In genomic region chr9:36896296-36896695, GRCh38 we compare ENCODE assay signal across 23 cellular contexts.
"Had no signal": no experiment of that assay in that cellular context is flagged by ENCODE, and none has a peak within 500 bp of the region (broad histone marks: within the 10 kb centered on the region; RNA-seq: fewer than 3 reads in every experiment).

No MANE protein-coding gene starts in this region.

- H3K4me1 Mint-ChIP-seq: activated CD4-positive, alpha-beta T cell treated with anti-CD3 and anti-CD28 coated beads, Interleukin-2, amount 10 ng/mL, durations not matched to agents 24 days and 14 days had no signal

- DNase-seq: activated CD4-positive, alpha-beta T cell treated with anti-CD3 and anti-CD28 coated beads, Interleukin-2, amount 10 ng/mL, durations not matched to agents 24 days and 14 days; activated CD8-positive, alpha-beta T cell treated with anti-CD3 and anti-CD28 coated beads for 36 hours; activated T-cell treated with anti-CD3 and anti-CD28 coated beads, Interleukin-2, amount 50 U/mL, for 1 hour; adrenal gland; central memory CD4-positive, alpha-beta T cell; esophagus squamous epithelium; gastrocnemius medialis; hippocampal formation; kidney glomerular epithelial cell; left ventricle myocardium inferior; nephron progenitor cell; pancreas; psoas muscle; stimulated activated CD4-positive, alpha-beta T cell treated with anti-CD3 and anti-CD28 coated beads, Interleukin-4, amount 100 ng/mL, for 4 hours; substantia nigra; thyroid gland; upper lobe of right lung had no signal

- H3K27ac ChIP-seq: adrenal gland, esophagus squamous epithelium, gastrocnemius medialis, left ventricle myocardium inferior, pancreas, psoas muscle, right atrium auricular region, thyroid gland, upper lobe of right lung had no signal

- H3K9me3 Mint-ChIP-seq: activated CD4-positive, alpha-beta T cell treated with anti-CD3 and anti-CD28 coated beads, Interleukin-2, amount 10 ng/mL, durations not matched to agents 24 days and 14 days; activated CD8-positive, alpha-beta T cell treated with anti-CD3 and anti-CD28 coated beads for 36 hours; activated naive CD4-positive, alpha-beta T cell treated with anti-CD3 and anti-CD28 coated beads, Interleukin-2, amount 50 U/mL, for 72 hours; activated T-helper 17 cell treated with anti-CD3 and anti-CD28 coated beads, Interleukin-2, amount 50 U/mL, for 72 hours; mesothelial cell of epicardium; nephron progenitor cell; stimulated activated naive CD8-positive, alpha-beta T cell treated with anti-CD3 and anti-CD28 coated beads, Interleukin-15, Interleukin-2, amounts not matched to agents 100 ng/mL and 50 ng/mL, for 24 hours had no signal

- H3K27me3 ChIP-seq: adrenal gland, gastrocnemius medialis, pancreas, right atrium auricular region, thyroid gland, upper lobe of right lung had no signal

- H3K4me3 Mint-ChIP-seq: activated CD4-positive, alpha-beta T cell treated with anti-CD3 and anti-CD28 coated beads, Interleukin-2, amount 10 ng/mL, durations not matched to agents 24 days and 14 days; activated CD8-positive, alpha-beta T cell treated with anti-CD3 and anti-CD28 coated beads for 36 hours; activated T-helper 17 cell treated with anti-CD3 and anti-CD28 coated beads, Interleukin-2, amount 50 U/mL, for 72 hours; mesothelial cell of epicardium; nephron progenitor cell; stimulated activated naive CD8-positive, alpha-beta T cell treated with anti-CD3 and anti-CD28 coated beads, Interleukin-15, Interleukin-2, amounts not matched to agents 100 ng/mL and 50 ng/mL, for 24 hours had no signal

- H3K4me1 ChIP-seq: adrenal gland, esophagus squamous epithelium, left ventricle myocardium inferior, pancreas, right atrium auricular region, thyroid gland, upper lobe of right lung had no signal

- H3K9me3 ChIP-seq: adrenal gland, esophagus squamous epithelium, gastrocnemius medialis, left ventricle myocardium inferior, pancreas, psoas muscle, right atrium auricular region, thyroid gland, upper lobe of right lung had no signal

- ATAC-seq: activated CD4-positive, CD25-positive, alpha-beta regulatory T cell treated with anti-CD3 and anti-CD28 coated beads, Interleukin-2, amount 50 U/mL, for 24 hours; activated CD8-positive, alpha-beta T cell treated with anti-CD3 and anti-CD28 coated beads for 36 hours; activated naive CD4-positive, alpha-beta T cell treated with anti-CD3 and anti-CD28 coated beads, Interleukin-2, amount 50 U/mL, for 72 hours; activated T-helper 17 cell treated with anti-CD3 and anti-CD28 coated beads, Interleukin-2, amount 50 U/mL, for 72 hours; gastrocnemius medialis; pancreas; psoas muscle; upper lobe of right lung had no signal

- H3K36me3 Mint-ChIP-seq: activated naive CD4-positive, alpha-beta T cell treated with anti-CD3 and anti-CD28 coated beads, Interleukin-2, amount 50 U/mL, for 72 hours; mesothelial cell of epicardium had no signal

- H3K27ac Mint-ChIP-seq: activated CD4-positive, alpha-beta T cell treated with anti-CD3 and anti-CD28 coated beads, Interleukin-2, amount 10 ng/mL, durations not matched to agents 24 days and 14 days; activated CD8-positive, alpha-beta T cell treated with anti-CD3 and anti-CD28 coated beads for 36 hours; activated naive CD4-positive, alpha-beta T cell treated with anti-CD3 and anti-CD28 coated beads, Interleukin-2, amount 50 U/mL, for 72 hours; activated T-helper 17 cell treated with anti-CD3 and anti-CD28 coated beads, Interleukin-2, amount 50 U/mL, for 72 hours; mesothelial cell of epicardium; nephron progenitor cell; stimulated activated naive CD8-positive, alpha-beta T cell treated with anti-CD3 and anti-CD28 coated beads, Interleukin-15, Interleukin-2, amounts not matched to agents 100 ng/mL and 50 ng/mL, for 24 hours had no signal
